8 cellular contexts compared by ENCODE assay signal in genomic region chr19:1942934-1943555, GRCh38. TPM values are rescaled to one million over a fixed set of nuclear protein-coding genes. Genes with fewer than 3 reads are reported as not detected.
A peak's percentile ranks its signal among the peaks of the same experiment; 100 is the strongest.
DNase-seq lines count a peak whose midpoint lies in the region; ATAC-seq, FAIRE-seq and TF ChIP-seq lines count a peak whose summit lies in the region.

No MANE protein-coding gene starts in this region.

- no peak overlapping the region for H2AFZ ChIP-seq in OCI-LY3 (ENCODE audit: low read depth, low read length)
- no peak overlapping the region for H2AFZ ChIP-seq in endothelial cell of umbilical vein (ENCODE audit: low read depth, low read length)
- H2AFZ ChIP-seq in trophoblast cell (ENCODE audit: insufficient read depth, low read length, poor library complexity), result peak overlapping the region; percentile 17

- H3K9me3 ChIP-seq in OCI-LY3 (ENCODE audit: insufficient read depth, low read length) (no peaks in the 10 kb centered on the region), endothelial cell of umbilical vein (replicated peaks; ENCODE audit: control insufficient read depth, insufficient read depth, low read length) (no peaks in the 10 kb centered on the region), trophoblast cell (ENCODE audit: insufficient read depth, low read depth, low read length) (peaks cover 3% of the 10 kb centered on the region)

- TF ChIP-seq POLR2A in endothelial cell of umbilical vein (IDR thresholded peaks at IDR 0.05; ENCODE audit: low read depth, low read length), result no peak

- DNase-seq in endothelial cell of umbilical vein (ENCODE audit: low read depth, low spot score), result peak; percentile 11
- no peak for DNase-seq in trophoblast cell
- DNase-seq in NCI-H1092 (lab: John Stamatoyannopoulos, UW), result no peak
- DNase-seq in NCI-H187 (lab: John Stamatoyannopoulos, UW), result no peak
- no peak for DNase-seq in GM10248 (ENCODE audit: extremely low spot score)
- DNase-seq in sciatic nerve (ENCODE audit: low spot score), result no peak

- peaks cover 20% of the 10 kb centered on the region for H3K79me1 ChIP-seq in trophoblast cell (ENCODE audit: low read length)

- H4K8ac ChIP-seq in trophoblast cell (ENCODE audit: low read depth, low read length), result peak overlapping the region; percentile 7

- ATAC-seq in sciatic nerve, result no peak

- dilution Hi-C loops in endothelial cell of umbilical vein (cut with MboI; ENCODE audit: extremely low pct_ligation_motif_present, low sequenced_read_pairs), result no loop called here

- H3K4ac ChIP-seq in trophoblast cell (ENCODE audit: low read depth, low read length), result peak overlapping the region; percentile 98

- peaks cover 5% of the 10 kb centered on the region for H3K36me3 ChIP-seq in OCI-LY3 (replicated peaks; ENCODE audit: low read depth, low read length)
- no peaks in the 10 kb centered on the region for H3K36me3 ChIP-seq in endothelial cell of umbilical vein (ENCODE audit: control insufficient read depth in 2 of 2, extremely low read depth in 1 of 2, insufficient read depth in 2 of 2, low read length in 2 of 2)
- H3K36me3 ChIP-seq in trophoblast cell (ENCODE audit: control insufficient read depth in 1 of 2, insufficient read depth in 2 of 2, low read length in 2 of 2), result peaks cover 5 to 6% of the 10 kb centered on the region in 2 experiments

- no peak overlapping the region for H2BK12ac ChIP-seq in trophoblast cell (ENCODE audit: low read length)

- H3K79me2 ChIP-seq in OCI-LY3 (ENCODE audit: low read length), result peaks cover 74% of the 10 kb centered on the region
- peaks cover 61% of the 10 kb centered on the region for H3K79me2 ChIP-seq in endothelial cell of umbilical vein (ENCODE audit: control insufficient read depth, insufficient read depth, low read length)
- peaks cover 56% of the 10 kb centered on the region for H3K79me2 ChIP-seq in trophoblast cell (ENCODE audit: control insufficient read depth, insufficient read depth, low read length, poor library complexity)

- FAIRE-seq in endothelial cell of umbilical vein (lab: Jason Lieb, UNC), result peak; percentile 15

- H3K27me3 ChIP-seq in OCI-LY3 (ENCODE audit: low read depth, low read length), result no peaks in the 10 kb centered on the region
- H3K27me3 ChIP-seq in endothelial cell of umbilical vein (ENCODE audit: control insufficient read depth in 2 of 2, insufficient read depth in 2 of 2, low read length in 2 of 2), result no peaks in the 10 kb centered on the region
- H3K27me3 ChIP-seq in trophoblast cell (ENCODE audit: insufficient read depth, low read length), result no peaks in the 10 kb centered on the region

- peak overlapping the region; percentile 2 for H3K14ac ChIP-seq in trophoblast cell (ENCODE audit: low read length)

- TF ChIP-seq CTCF in OCI-LY3 (IDR thresholded peaks at IDR 0.05; ENCODE audit: low read depth, low read length), result no peak
- no peak for TF ChIP-seq CTCF in endothelial cell of umbilical vein (IDR thresholded peaks at IDR 0.05; ENCODE audit: extremely low read depth in 1 of 2, insufficient read depth in 1 of 2, low read depth in 1 of 2, low read length in 2 of 2)
- no peak for TF ChIP-seq CTCF in GM10248 (IDR thresholded peaks at IDR 0.05; ENCODE audit: control extremely low read depth, extremely low read depth, low read depth, missing control alignments)

- H3K9me1 ChIP-seq in endothelial cell of umbilical vein (replicated peaks; ENCODE audit: control insufficient read depth, extremely low read depth, insufficient read depth, low read length), result no peaks in the 10 kb centered on the region

- H3K4me2 ChIP-seq in OCI-LY3 (ENCODE audit: low read length) (peak overlapping the region; percentile 70), endothelial cell of umbilical vein (ENCODE audit: insufficient read depth, low read length) (peak overlapping the region; percentile 57), trophoblast cell (ENCODE audit: low read length) (peak overlapping the region; percentile 91)

- CTCF ChIA-PET in endothelial cell of umbilical vein (lab: Charles Lee), result interaction anchor here (0.6 to 1.6 kb wide), 4 partner anchors 13 to 78 kb away, joined by 3 to 6 read pairs (median 4); no protein-coding TSS in a partner anchor
- CTCF ChIA-PET in GM10248 (lab: Yijun Ruan, JAX), result interaction anchor here (0.6 to 1.6 kb wide), 5 partner anchors 9 to 45 kb away, joined by 3 to 4 read pairs (median 3); no protein-coding TSS in a partner anchor

- no peak overlapping the region for H2BK120ac ChIP-seq in trophoblast cell (ENCODE audit: insufficient read depth, low read length, poor library complexity)

- POLR2A ChIA-PET in endothelial cell of umbilical vein (lab: Charles Lee) (no interaction called here), GM10248 (lab: Yijun Ruan, JAX) (interaction anchor here (1.3 kb wide), 1 partner anchor 109 kb away, joined by 3 read pairs; no protein-coding TSS in a partner anchor)

- H3K27ac ChIP-seq in OCI-LY3 (ENCODE audit: low read length) (peak overlapping the region; percentile 84), endothelial cell of umbilical vein (ENCODE audit: insufficient read depth, low read depth, low read length) (peak overlapping the region; percentile 23), trophoblast cell (ENCODE audit: low read depth, low read length) (peak overlapping the region; percentile 89)

- BruUV-seq in endothelial cell of umbilical vein (replicated peaks; lab: Mats Ljungman, UMichigan), result no TSS peak

- H3K4me3 ChIP-seq in GM08714 (ENCODE audit: low read length), result peak overlapping the region; percentile 82; the same call in 1 of the 2 replicates
- peak overlapping the region; percentile 79 for H3K4me3 ChIP-seq in OCI-LY3 (ENCODE audit: low read length)
- peak overlapping the region; percentile 35 to 95 (median 49) for H3K4me3 ChIP-seq in endothelial cell of umbilical vein (replicated peaks in 1 of 3; ENCODE audit: insufficient read depth in 1 of 3, low read depth in 1 of 3, low read length in 3 of 3)
- H3K4me3 ChIP-seq in trophoblast cell (ENCODE audit: low read depth, low read length), result peak overlapping the region; percentile 84

- H4K91ac ChIP-seq in trophoblast cell (ENCODE audit: low read depth, low read length), result no peak overlapping the region

- H3K18ac ChIP-seq in trophoblast cell (ENCODE audit: low read length), result no peak overlapping the region

- no peak overlapping the region for H2BK5ac ChIP-seq in trophoblast cell (ENCODE audit: low read depth, low read length, poor library complexity)

- H2AK5ac ChIP-seq in trophoblast cell (ENCODE audit: low read length), result peak overlapping the region; percentile 18

- H4K20me1 ChIP-seq in OCI-LY3 (ENCODE audit: insufficient read depth, low read length) (peaks cover 50% of the 10 kb centered on the region), endothelial cell of umbilical vein (replicated peaks; ENCODE audit: control insufficient read depth, extremely low read depth, insufficient read depth, low read length) (no peaks in the 10 kb centered on the region)

- H3K9ac ChIP-seq in OCI-LY3 (ENCODE audit: low read length) (peak overlapping the region; percentile 94), endothelial cell of umbilical vein (replicated peaks; ENCODE audit: extremely low read depth, insufficient read depth, low read length) (peak overlapping the region; percentile 71), trophoblast cell (ENCODE audit: low read length) (peak overlapping the region; percentile 1)

- H3K4me1 ChIP-seq in OCI-LY3 (ENCODE audit: low read length) (peaks cover 16% of the 10 kb centered on the region), endothelial cell of umbilical vein (ENCODE audit: control insufficient read depth, extremely low read depth, insufficient read depth, low read length) (peaks cover 19% of the 10 kb centered on the region), trophoblast cell (ENCODE audit: control insufficient read depth in 1 of 2, insufficient read depth in 2 of 2, low read length in 2 of 2) (peaks cover 12 to 20% of the 10 kb centered on the region in 2 experiments)

- WGBS in trophoblast cell (ENCODE audit: extremely low coverage, insufficient coverage, insufficient read length), result no CpG with 5 or more reads among the region's 21 CpGs

- intact Hi-C loops in endothelial cell of umbilical vein (cut with micrococcal nuclease) (no loop called here), sciatic nerve (cut with DNase I) (no loop called here)

- H3K23ac ChIP-seq in trophoblast cell (ENCODE audit: low read length), result no peak overlapping the region

- peak overlapping the region; percentile 47 for H4K12ac ChIP-seq in trophoblast cell (ENCODE audit: low read depth, low read length)

RNA-seq across cellular contexts. Expression of gene CSNK1G2, which starts 2.1 kb away (rescaled TPM):
- total RNA-seq in endothelial cell of umbilical vein (93.8 and 96.6 TPM in 2 replicates), sciatic nerve (51.6 TPM)
- 110 and 134 TPM in 2 replicates for polyA plus RNA-seq in endothelial cell of umbilical vein
- 38.8 and 65.3 TPM in 2 replicates for polyA plus RNA-seq in endothelial cell of umbilical vein (2011; cell fraction: cytosol; rRNA removed)
- polyA plus RNA-seq in endothelial cell of umbilical vein (2011; cell fraction: nucleus; rRNA removed), result 260 and 290 TPM in 2 replicates
- polyA plus RNA-seq in endothelial cell of umbilical vein (2012), result 55.9 and 84.3 TPM in 2 replicates
- 54.4 and 69.3 TPM in 2 replicates for polyA minus RNA-seq in endothelial cell of umbilical vein
- 32.7 TPM for polyA minus RNA-seq in endothelial cell of umbilical vein (2011; cell fraction: cytosol; rRNA and poly(A)+ RNA removed)
- 30.7 and 61.8 TPM in 2 replicates for polyA minus RNA-seq in endothelial cell of umbilical vein (2011; cell fraction: nucleus; rRNA and poly(A)+ RNA removed)
- polyA plus RNA-seq in trophoblast cell (2013), result 92.2 and 93.2 TPM in 2 replicates

RNA-seq across cellular contexts. Expression of gene ADAT3, which starts 37.8 kb away (rescaled TPM):
- total RNA-seq in endothelial cell of umbilical vein, result 8.0 and 11.7 TPM in 2 replicates
- 5.7 and 8.6 TPM in 2 replicates for polyA plus RNA-seq in endothelial cell of umbilical vein
- 1.1 and 2.6 TPM in 2 replicates for polyA plus RNA-seq in endothelial cell of umbilical vein (2011; cell fraction: cytosol; rRNA removed)
- 3.4 and 3.8 TPM in 2 replicates for polyA plus RNA-seq in endothelial cell of umbilical vein (2011; cell fraction: nucleus; rRNA removed)
- polyA plus RNA-seq in endothelial cell of umbilical vein (2012), result 1.7 and 2.9 TPM in 2 replicates
- 2.0 and 3.3 TPM in 2 replicates for polyA minus RNA-seq in endothelial cell of umbilical vein
- 5.0 TPM for polyA minus RNA-seq in endothelial cell of umbilical vein (2011; cell fraction: cytosol; rRNA and poly(A)+ RNA removed)
- polyA minus RNA-seq in endothelial cell of umbilical vein (2011; cell fraction: nucleus; rRNA and poly(A)+ RNA removed), result 2.8 and 7.1 TPM in 2 replicates
- 10.9 and 12.1 TPM in 2 replicates for polyA plus RNA-seq in trophoblast cell (2013)
- total RNA-seq in sciatic nerve, result 4.3 TPM

RNA-seq across cellular contexts. Expression of gene SCAMP4, which starts 37.8 kb away (rescaled TPM):
- 68.2 and 72.2 TPM in 2 replicates for total RNA-seq in endothelial cell of umbilical vein
- 24.4 and 29.6 TPM in 2 replicates for polyA plus RNA-seq in endothelial cell of umbilical vein
- 16.1 and 22.8 TPM in 2 replicates for polyA plus RNA-seq in endothelial cell of umbilical vein (2011; cell fraction: cytosol; rRNA removed)
- 33.4 and 36.5 TPM in 2 replicates for polyA plus RNA-seq in endothelial cell of umbilical vein (2011; cell fraction: nucleus; rRNA removed)
- 28.5 and 51.3 TPM in 2 replicates for polyA plus RNA-seq in endothelial cell of umbilical vein (2012)
- 23.8 and 26.8 TPM in 2 replicates for polyA minus RNA-seq in endothelial cell of umbilical vein
- 29.4 TPM for polyA minus RNA-seq in endothelial cell of umbilical vein (2011; cell fraction: cytosol; rRNA and poly(A)+ RNA removed)
- 16.2 and 22.0 TPM in 2 replicates for polyA minus RNA-seq in endothelial cell of umbilical vein (2011; cell fraction: nucleus; rRNA and poly(A)+ RNA removed)
- 70.2 and 70.3 TPM in 2 replicates for polyA plus RNA-seq in trophoblast cell (2013)
- total RNA-seq in sciatic nerve, result 53.5 TPM

RNA-seq across cellular contexts. Expression of gene ABHD17A, which starts 57.7 kb away (rescaled TPM):
- total RNA-seq in endothelial cell of umbilical vein, result 89.8 and 97.0 TPM in 2 replicates
- 143 and 179 TPM in 2 replicates for polyA plus RNA-seq in endothelial cell of umbilical vein
- 38.4 and 71.7 TPM in 2 replicates for polyA plus RNA-seq in endothelial cell of umbilical vein (2011; cell fraction: cytosol; rRNA removed)
- polyA plus RNA-seq in endothelial cell of umbilical vein (2011; cell fraction: nucleus; rRNA removed), result 76.9 and 77.9 TPM in 2 replicates
- polyA plus RNA-seq in endothelial cell of umbilical vein (2012), result 29.4 and 57.3 TPM in 2 replicates
- polyA minus RNA-seq in endothelial cell of umbilical vein, result 41.1 and 52.8 TPM in 2 replicates
- 28.8 TPM for polyA minus RNA-seq in endothelial cell of umbilical vein (2011; cell fraction: cytosol; rRNA and poly(A)+ RNA removed)
- 11.6 and 18.8 TPM in 2 replicates for polyA minus RNA-seq in endothelial cell of umbilical vein (2011; cell fraction: nucleus; rRNA and poly(A)+ RNA removed)
- 55.3 and 58.0 TPM in 2 replicates for polyA plus RNA-seq in trophoblast cell (2013)
- 78.9 TPM for total RNA-seq in sciatic nerve

Comparison
In these comparisons a context has a peak if more than half of its experiments do, and no peak if none do; other contexts are left out.
1. H3K27ac ChIP-seq: peak in every context shown above with its lines; median percentile 89 in trophoblast cell; 84 in OCI-LY3; 23 in endothelial cell of umbilical vein.
2. H3K9ac ChIP-seq: peak in every context shown above with its lines; median percentile 94 in OCI-LY3; 71 in endothelial cell of umbilical vein; 1 in trophoblast cell.